In genomic region chr9:96934706-96935105, GRCh38 we compare ENCODE assay signal across 6 cellular contexts. TPM values are rescaled to one million over a fixed set of nuclear protein-coding genes. Genes with fewer than 3 reads are reported as not detected.
"Had no signal": no experiment of that assay in that cellular context is flagged by ENCODE, and none has a peak within 500 bp of the region (broad histone marks: within the 10 kb centered on the region; RNA-seq: fewer than 3 reads in every experiment).

No MANE protein-coding gene starts in this region.

RNA-seq across cellular contexts. Expression of gene NUTM2G, which starts 6.1 kb away (rescaled TPM):
- total RNA-seq: NCI-H460, PC-9, Peyer's patch, Right ventricle myocardium superior, RPMI7951, SJSA1 had no signal
